8 cellular contexts compared by ENCODE assay signal in the genomic region with DNA sequence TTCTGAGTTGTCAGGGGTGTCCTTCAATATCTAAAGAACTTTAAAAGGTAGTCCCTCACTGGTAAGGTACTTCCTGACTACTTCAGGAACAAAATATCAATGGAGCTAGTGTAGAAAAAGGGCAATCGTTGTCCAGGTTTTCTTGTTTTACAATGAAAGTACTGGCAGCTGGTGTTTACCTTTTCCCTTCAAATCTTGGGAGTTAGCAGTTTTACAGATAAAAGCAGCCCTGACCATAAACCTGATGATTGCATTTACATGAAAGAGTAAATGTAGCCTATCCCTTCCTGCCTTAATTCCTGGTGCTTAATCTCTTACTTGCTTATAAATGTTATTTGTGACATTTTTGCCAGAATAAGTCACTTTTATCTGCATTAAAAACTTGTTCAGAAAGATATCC.
"Had no signal": no experiment of that assay in that cellular context is flagged by ENCODE, and none has a peak within 500 bp of the region (broad histone marks: within the 10 kb centered on the region; RNA-seq: fewer than 3 reads in every experiment).

No MANE protein-coding gene starts in this region.

- ATAC-seq: GM23338, K562 had no signal

- FAIRE-seq: H1, H54, HTR-8/SVneo, K562 had no signal

- DNase-seq: H9, HCEC 1CT, IMR-90 had no signal

- H3K4me3 ChIP-seq: GM23338, K562 had no signal
